8 cellular contexts compared by ENCODE assay signal in the genomic region with DNA sequence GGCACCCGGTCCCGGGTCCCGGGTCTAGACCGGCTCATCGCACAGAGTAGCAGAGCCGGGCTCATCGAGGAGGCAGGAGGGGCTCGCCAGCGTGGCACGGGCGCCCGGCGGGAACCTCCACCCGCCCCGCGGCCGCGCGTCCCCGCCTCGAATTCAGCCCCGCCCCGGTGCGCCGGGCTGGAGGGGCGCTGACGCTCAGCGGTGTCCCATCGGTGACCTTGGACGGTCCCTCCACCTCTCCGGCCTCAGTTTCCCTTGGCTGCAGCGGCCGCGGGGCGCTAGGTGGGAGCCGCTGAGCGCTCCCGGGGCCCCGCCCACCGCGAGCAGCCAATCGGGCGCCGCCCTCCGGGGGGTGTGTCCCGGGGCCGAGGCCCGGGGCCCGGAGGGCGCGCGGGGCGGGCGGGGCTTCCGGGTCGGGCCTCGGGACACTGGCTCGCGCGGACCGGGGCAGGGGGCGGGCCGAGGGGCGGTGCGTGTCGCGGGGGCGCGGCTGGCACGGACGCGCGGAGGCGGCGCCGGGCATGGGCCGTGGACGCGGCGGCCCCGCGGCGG. TPM values are rescaled to one million over a fixed set of nuclear protein-coding genes. Genes with fewer than 3 reads are reported as not detected.
DNase-seq lines count a peak whose midpoint lies in the region; ATAC-seq and TF ChIP-seq lines count a peak whose summit lies in the region.

A gene (plus strand): TSS at position 529 of the 552 bp plus-strand sequence. CDS start 47,858 bp downstream, outside the sequence.

- DNase-seq in Daoy (ENCODE audit: low read depth) (peak; percentile 85), T-helper 17 cell (peak; percentile 77 to 94 (median 88)), amniotic epithelial cell (ENCODE audit: low read depth) (peak; percentile 71), left ventricle myocardium inferior (peak; percentile 94), posterior vena cava (ENCODE audit: low spot score) (peak; percentile 96), type B pancreatic cell (ENCODE audit: extremely low spot score, unreplicated experiment) (peak; percentile 81)

- TF ChIP-seq CTCF in left ventricle myocardium inferior (IDR thresholded peaks at IDR 0.05; ENCODE audit: borderline replicate concordance) (no peak), type B pancreatic cell (conservative IDR thresholded peaks at IDR 0.05) (no peak)

- H3K36me3 ChIP-seq in KOPT-K1 (ENCODE audit: insufficient read depth, low read length) (no peaks in the 10 kb centered on the region), left ventricle myocardium inferior (peaks cover 15% of the 10 kb centered on the region)

- H3K9me3 Mint-ChIP-seq in type B pancreatic cell: no peaks in the 10 kb centered on the region

- no peaks in the 10 kb centered on the region for H3K27me3 ChIP-seq in left ventricle myocardium inferior (ENCODE audit: low read depth)

- H3K4me3 ChIP-seq in left ventricle myocardium inferior: peak within 1 kb of the TSS; percentile 84

- H3K4me1 Mint-ChIP-seq in T-helper 17 cell: peaks cover 12% of the 10 kb centered on the region
- peaks cover 6% of the 10 kb centered on the region for H3K4me1 Mint-ChIP-seq in type B pancreatic cell (ENCODE audit: unreplicated experiment)

- no peaks in the 10 kb centered on the region for H3K9me3 ChIP-seq in KOPT-K1 (ENCODE audit: insufficient read depth, low read length, poor library complexity, severe bottlenecking)
- no peaks in the 10 kb centered on the region for H3K9me3 ChIP-seq in T-helper 17 cell (ENCODE audit: control insufficient read depth, low read length, poor library complexity, severe bottlenecking)
- H3K9me3 ChIP-seq in left ventricle myocardium inferior (replicated peaks): no peaks in the 10 kb centered on the region

- H3K4me1 ChIP-seq in left ventricle myocardium inferior: peaks cover 78% of the 10 kb centered on the region

- H3K27me3 Mint-ChIP-seq in T-helper 17 cell (no peaks in the 10 kb centered on the region), type B pancreatic cell (peaks cover 35% of the 10 kb centered on the region)

- ATAC-seq in GM21717 (IDR thresholded peaks at IDR 0.05; ENCODE audit: unreplicated experiment): peak; percentile 51
- ATAC-seq in T-helper 17 cell: peak; percentile 82

- H3K36me3 Mint-ChIP-seq in T-helper 17 cell (ENCODE audit: low read depth) (peaks cover 2% of the 10 kb centered on the region), type B pancreatic cell (peaks cover 4% of the 10 kb centered on the region)

- H3K27ac Mint-ChIP-seq in T-helper 17 cell (peak within 1 kb of the TSS; percentile 14), type B pancreatic cell (peak within 1 kb of the TSS; percentile 62)

- peak within 1 kb of the TSS; percentile 30 for H3K27ac ChIP-seq in KOPT-K1 (ENCODE audit: low read depth, low read length, poor library complexity, severe bottlenecking)
- peak within 1 kb of the TSS; percentile 95 for H3K27ac ChIP-seq in left ventricle myocardium inferior (replicated peaks)

- H3K4me3 Mint-ChIP-seq in T-helper 17 cell (peak within 1 kb of the TSS; percentile 91), type B pancreatic cell (peak within 1 kb of the TSS; percentile 87)

- intact Hi-C loops in left ventricle myocardium inferior (cut with micrococcal nuclease): no loop called here
- intact Hi-C loops in posterior vena cava (cut with DNase I): no loop called here

RNA-seq across cellular contexts. Expression of the gene that starts here (rescaled TPM):
- 1.3 and 1.7 TPM in 2 replicates for total RNA-seq in Daoy (2014; rRNA removed; shearing (Covaris generic))
- 10 to 100 TPM; 11.7 to 12.3 TPM for total RNA-seq in T-helper 17 cell
- total RNA-seq in left ventricle myocardium inferior: 101 TPM
- total RNA-seq in posterior vena cava: 10 to 100 TPM; 22.8 to 27.7 TPM
- total RNA-seq in type B pancreatic cell (ENCODE audit: low replicate concordance): 22.7 and 22.9 TPM in 2 replicates

Comparison
In these comparisons a context has a peak if more than half of its experiments do, and no peak if none do; other contexts are left out.
1. Peak in every context shown above with its lines: DNase-seq, ATAC-seq, H3K4me3 ChIP-seq and H3K27ac ChIP-seq.